1 cellular context compared by ENCODE assay signal in the genomic region with DNA sequence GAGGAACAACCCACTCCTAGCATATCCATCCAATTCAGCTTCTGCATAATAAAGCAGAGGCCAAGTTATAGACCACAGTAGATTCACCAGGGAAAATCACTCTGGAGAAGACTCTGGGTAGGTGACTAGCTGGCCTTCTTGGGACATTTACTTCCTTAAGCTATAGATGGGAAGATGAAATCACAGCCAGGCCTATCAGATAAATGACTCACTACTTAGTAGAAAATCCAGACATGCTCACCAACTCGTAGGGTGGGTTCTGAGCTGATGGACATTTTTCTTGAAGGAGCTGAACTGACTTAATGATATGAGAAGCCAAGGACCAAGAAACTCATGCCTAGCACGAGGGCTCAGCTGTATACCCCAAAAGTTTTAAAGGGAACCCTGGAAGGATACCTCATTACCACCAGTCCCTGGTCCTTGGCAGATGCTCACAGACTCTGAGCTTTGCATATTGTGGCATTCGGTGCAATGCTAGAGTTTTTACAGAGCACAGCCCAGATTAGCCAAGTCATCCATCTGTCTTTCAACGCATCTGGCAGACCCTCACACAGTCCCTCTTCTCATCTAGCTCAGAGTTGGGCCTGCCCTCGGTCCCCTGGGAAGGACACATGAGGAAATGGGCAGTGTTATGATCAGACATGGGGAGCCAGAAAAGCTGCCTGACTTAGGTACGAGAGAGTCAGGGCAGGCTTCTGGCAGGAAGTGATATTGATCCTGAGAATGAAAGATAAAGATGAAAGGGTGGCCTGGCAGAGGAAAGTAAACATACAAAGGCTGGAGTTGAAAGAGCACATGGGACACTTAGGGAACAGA.
TF ChIP-seq lines count a peak whose summit lies in the region.

No MANE protein-coding gene starts in this region.

TF ChIP-seq in liver, 16 proteins besides CTCF, POLR2A, EP300 and RAD21 (continued from another document):
- TF ChIP-seq, protein P1, sequence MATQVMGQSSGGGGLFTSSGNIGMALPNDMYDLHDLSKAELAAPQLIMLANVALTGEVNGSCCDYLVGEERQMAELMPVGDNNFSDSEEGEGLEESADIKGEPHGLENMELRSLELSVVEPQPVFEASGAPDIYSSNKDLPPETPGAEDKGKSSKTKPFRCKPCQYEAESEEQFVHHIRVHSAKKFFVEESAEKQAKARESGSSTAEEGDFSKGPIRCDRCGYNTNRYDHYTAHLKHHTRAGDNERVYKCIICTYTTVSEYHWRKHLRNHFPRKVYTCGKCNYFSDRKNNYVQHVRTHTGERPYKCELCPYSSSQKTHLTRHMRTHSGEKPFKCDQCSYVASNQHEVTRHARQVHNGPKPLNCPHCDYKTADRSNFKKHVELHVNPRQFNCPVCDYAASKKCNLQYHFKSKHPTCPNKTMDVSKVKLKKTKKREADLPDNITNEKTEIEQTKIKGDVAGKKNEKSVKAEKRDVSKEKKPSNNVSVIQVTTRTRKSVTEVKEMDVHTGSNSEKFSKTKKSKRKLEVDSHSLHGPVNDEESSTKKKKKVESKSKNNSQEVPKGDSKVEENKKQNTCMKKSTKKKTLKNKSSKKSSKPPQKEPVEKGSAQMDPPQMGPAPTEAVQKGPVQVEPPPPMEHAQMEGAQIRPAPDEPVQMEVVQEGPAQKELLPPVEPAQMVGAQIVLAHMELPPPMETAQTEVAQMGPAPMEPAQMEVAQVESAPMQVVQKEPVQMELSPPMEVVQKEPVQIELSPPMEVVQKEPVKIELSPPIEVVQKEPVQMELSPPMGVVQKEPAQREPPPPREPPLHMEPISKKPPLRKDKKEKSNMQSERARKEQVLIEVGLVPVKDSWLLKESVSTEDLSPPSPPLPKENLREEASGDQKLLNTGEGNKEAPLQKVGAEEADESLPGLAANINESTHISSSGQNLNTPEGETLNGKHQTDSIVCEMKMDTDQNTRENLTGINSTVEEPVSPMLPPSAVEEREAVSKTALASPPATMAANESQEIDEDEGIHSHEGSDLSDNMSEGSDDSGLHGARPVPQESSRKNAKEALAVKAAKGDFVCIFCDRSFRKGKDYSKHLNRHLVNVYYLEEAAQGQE (IDR thresholded peaks at IDR 0.05) = no peak
- TF ChIP-seq FOXA1 (IDR thresholded peaks at IDR 0.05) (peak; percentile 33), EGR1 (IDR thresholded peaks at IDR 0.05; ENCODE audit: low read depth in 2 of 2) (no peak), TAF1 (conservative IDR thresholded peaks at IDR 0.05) (no peak), RXRA (IDR thresholded peaks at IDR 0.05) (peak in 1 of 2 donors; percentile 55), JUND (IDR thresholded peaks at IDR 0.05) (no peak)
